Comparison of ENCODE assay signal across 26 cellular contexts in the genomic region with DNA sequence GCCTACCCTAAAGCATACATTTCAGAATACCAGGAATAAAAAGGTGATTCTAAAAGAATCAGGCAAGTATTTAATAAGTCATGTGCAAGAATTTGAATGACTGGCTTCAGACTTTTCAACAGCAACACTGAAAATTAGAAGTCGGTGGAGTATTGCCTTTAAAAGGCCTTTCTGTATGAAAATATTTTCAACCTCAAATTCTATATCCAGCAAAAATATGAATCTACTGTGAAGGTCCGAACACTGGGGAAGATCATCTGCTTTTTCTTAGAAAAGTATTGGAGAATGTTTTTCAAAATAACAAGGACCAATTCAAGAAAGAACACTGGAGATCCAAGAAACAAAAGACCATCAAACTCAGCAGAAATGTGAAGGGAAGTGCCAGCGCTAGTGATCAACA.
DNase-seq lines count a peak whose midpoint lies in the region; TF ChIP-seq lines count a peak whose summit lies in the region.
"Had no signal": no experiment of that assay in that cellular context is flagged by ENCODE, and none has a peak within 500 bp of the region (broad histone marks: within the 10 kb centered on the region; RNA-seq: fewer than 3 reads in every experiment).

No MANE protein-coding gene starts in this region.

- no peaks in the 10 kb centered on the region for H3K4me1 ChIP-seq in HEK293 (ENCODE audit: control insufficient read depth, insufficient read depth, low read length)
- H3K4me1 ChIP-seq: A549; BE2C; BLaER1; BLaER1 treated with 17β-estradiol and CSF1 and Interleukin-3, amounts not matched to agents 10 nM and 100 nM; Caco-2 had no signal

- no peaks in the 10 kb centered on the region for H3K9me3 ChIP-seq in HEK293 (ENCODE audit: control insufficient read depth, insufficient read depth, low read depth, low read length)
- H3K9me3 ChIP-seq: A549, BE2C, BLaER1, Caco-2 had no signal

- POLR2A ChIA-PET in HEK293 (lab: Yijun Ruan, JAX): no interaction called here

- H3K4me3 ChIP-seq in HEK293 (ENCODE audit: low read depth, low read length): no peak overlapping the region
- H3K4me3 ChIP-seq: A549; BLaER1; BLaER1 treated with 17β-estradiol and CSF1 and Interleukin-3, amounts not matched to agents 10 nM and 100 nM had no signal

- no peak overlapping the region for H3K27ac ChIP-seq in HEK293 (ENCODE audit: extremely low read depth, low read depth, low read length)
- H3K27ac ChIP-seq: 22Rv1; A549; BLaER1; BLaER1 treated with 17β-estradiol and CSF1 and Interleukin-3, amounts not matched to agents 10 nM and 100 nM; C4-2B had no signal

- H3K36me3 ChIP-seq in HEK293 (ENCODE audit: control insufficient read depth in 2 of 2, insufficient read depth in 1 of 2, low read length in 2 of 2): no peaks in the 10 kb centered on the region
- H3K36me3 ChIP-seq: BE2C; BLaER1; BLaER1 treated with 17β-estradiol and CSF1 and Interleukin-3, amounts not matched to agents 10 nM and 100 nM had no signal

- no peak for TF ChIP-seq CTCF in HEK293 (tag by site-specific recombination; IDR thresholded peaks at IDR 0.05)

- DNase-seq in EL: no peak
- DNase-seq: 8988T; ACHN; AML-193; BE2C; C1 segment of cervical spinal cord; Caco-2; Calu3; CD4-positive, alpha-beta memory T cell; CD4-positive, alpha-beta T cell; CD4-positive, CD25-positive, alpha-beta regulatory T cell; CD8-positive, alpha-beta memory T cell; CD8-positive, alpha-beta T cell; COR-L47; DMS 273 treated with DMSO at 0.1 percent for 48 hours; DMS153; DMS53; DMS79; DMS79 treated with DMSO at 0.1 percent for 48 hours; DND-41 had no signal

- CTCF ChIA-PET in HEK293 (lab: Yijun Ruan, JAX): no interaction called here

TF ChIP-seq in HEK293, 187 proteins besides CTCF, POLR2A, EP300 and RAD21:
- TF ChIP-seq TRIM28 (IDR thresholded peaks at IDR 0.05; ENCODE audit: borderline replicate concordance, low read length) (0 out of 2 replicates have a peak, but pooled peaks have one; percentile 41), SETDB1 (IDR thresholded peaks at IDR 0.05; ENCODE audit: insufficient read length, low read length) (peak; percentile 96), ZNF23 (tag by site-specific recombination; IDR thresholded peaks at IDR 0.05; ENCODE audit: borderline replicate concordance) (no peak), ZNF423 (tag by site-specific recombination; IDR thresholded peaks at IDR 0.05) (no peak)
TF ChIP-seq in HEK293: peak in this region for 2.
